7 cellular contexts compared by ENCODE assay signal in the genomic region with DNA sequence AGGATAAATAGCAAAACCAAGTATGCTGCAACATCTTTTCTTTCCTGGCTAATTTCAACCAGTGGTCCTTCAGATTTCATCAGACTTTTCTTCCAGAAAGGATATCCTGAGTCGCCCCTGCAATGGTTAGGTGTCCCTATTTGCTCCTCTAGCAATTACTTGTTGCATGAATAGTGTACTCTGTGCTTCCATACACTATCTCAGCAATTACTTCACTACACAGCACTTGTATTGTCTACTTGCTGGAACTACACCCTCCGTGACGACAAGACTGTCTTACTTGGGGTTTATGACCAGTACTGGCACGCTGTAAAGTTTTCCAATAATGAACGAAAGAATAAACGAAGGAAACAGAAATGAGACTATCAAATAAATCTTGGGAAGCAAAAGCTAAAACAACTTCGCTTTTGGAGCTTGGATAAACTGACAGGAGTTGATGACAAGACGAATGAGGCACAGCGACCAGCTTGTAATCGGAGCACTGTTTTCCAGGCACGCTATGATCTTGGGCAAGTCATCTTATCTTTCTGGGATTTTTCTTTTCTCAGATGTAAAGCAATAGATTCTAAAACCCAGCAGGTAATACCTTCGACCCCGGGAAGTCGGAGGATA. TPM values are rescaled to one million over a fixed set of nuclear protein-coding genes. Genes with fewer than 3 reads are reported as not detected.
DNase-seq lines count a peak whose midpoint lies in the region; ATAC-seq, FAIRE-seq and TF ChIP-seq lines count a peak whose summit lies in the region.
"Not testable (repeated sequence)": the region's sequence is repeated elsewhere in the genome, so short reads cannot be mapped to it uniquely, and the experiment has no call there.

No MANE protein-coding gene starts in this region.

- peak overlapping the region; percentile 88 for H4K91ac ChIP-seq in trophoblast cell (ENCODE audit: low read depth, low read length)

- H2BK120ac ChIP-seq in trophoblast cell (ENCODE audit: insufficient read depth, low read length, poor library complexity), result peak overlapping the region; percentile 59

- H3K4me1 ChIP-seq in OCI-LY7 (ENCODE audit: insufficient read depth, low read length, poor library complexity, severe bottlenecking), result peaks cover 13% of the 10 kb centered on the region
- H3K4me1 ChIP-seq in endocrine pancreas (ENCODE audit: control insufficient read depth, insufficient read depth, low read length); kidney (ENCODE audit: control insufficient read depth in 1 of 2, insufficient read depth in 1 of 2, low read depth in 1 of 2, low read length in 2 of 2); trophoblast cell (ENCODE audit: control insufficient read depth in 1 of 2, insufficient read depth in 2 of 2, low read length in 2 of 2): not testable (repeated sequence)

- peak overlapping the region; percentile 93 for H4K8ac ChIP-seq in trophoblast cell (ENCODE audit: low read depth, low read length)

- peak overlapping the region; percentile 81 for H3K4me2 ChIP-seq in OCI-LY7 (ENCODE audit: low read length)
- peak overlapping the region; percentile 89 for H3K4me2 ChIP-seq in trophoblast cell (ENCODE audit: low read length)

- intact Hi-C loops in OCI-LY7 (cut with micrococcal nuclease; ENCODE audit: unreplicated experiment), result loop anchor here (5.0 to 10.0 kb wide), 2 partner anchors 36 to 261 kb away; partner anchors contain the start of genes CKAP2, NEK3 and VPS36
- intact Hi-C loops in activated naive CD4-positive, alpha-beta T cell treated with anti-CD3 and anti-CD28 coated beads for 36 hours (cut with micrococcal nuclease), result loop anchor here (1.0 to 5.0 kb wide), 11 partner anchors 34 to 741 kb away; partner anchors contain the start of genes ALG11, DHRS12, INTS6 and NEK3
- intact Hi-C loops in kidney (cut with DNase I), result not testable (repeated sequence)

- H3K9me2 ChIP-seq in OCI-LY7 (ENCODE audit: insufficient read depth, low read length), result not testable (repeated sequence)

- not testable (repeated sequence) for H3K23ac ChIP-seq in trophoblast cell (ENCODE audit: low read length)

- H3K27ac ChIP-seq in OCI-LY7 (ENCODE audit: low read depth, low read length, poor library complexity, severe bottlenecking) (peak overlapping the region; percentile 71), kidney (ENCODE audit: low read depth in 2 of 2, low read length in 2 of 2) (peak overlapping the region in 1 of 2 donors; percentile 61)
- not testable (repeated sequence) for H3K27ac ChIP-seq in trophoblast cell (ENCODE audit: low read depth, low read length)

- POLR2A ChIA-PET in OCI-LY7 (lab: Charles Lee), result interaction anchor here (1.1 to 1.5 kb wide), 2 partner anchors 27 to 191 kb away, joined by 3 to 4 read pairs; no protein-coding TSS in a partner anchor

- peak overlapping the region; percentile 84 for H3K4ac ChIP-seq in trophoblast cell (ENCODE audit: low read depth, low read length)

- not testable (repeated sequence) for H3K9me3 Mint-ChIP-seq in activated naive CD4-positive, alpha-beta T cell treated with anti-CD3 and anti-CD28 coated beads for 36 hours

- H2BK5ac ChIP-seq in trophoblast cell (ENCODE audit: low read depth, low read length, poor library complexity), result not testable (repeated sequence)

- H3K4me1 Mint-ChIP-seq in activated naive CD4-positive, alpha-beta T cell treated with anti-CD3 and anti-CD28 coated beads for 36 hours (ENCODE audit: low read depth), result peaks cover 30% of the 10 kb centered on the region

- H3K9ac ChIP-seq in endocrine pancreas (ENCODE audit: control insufficient read depth, insufficient read depth, low read length), result peak overlapping the region; percentile 96
- H3K9ac ChIP-seq in kidney (ENCODE audit: low read length in 2 of 2), result peak overlapping the region; percentile 28 to 80
- peak overlapping the region; percentile 93 for H3K9ac ChIP-seq in trophoblast cell (ENCODE audit: low read length)

- H4K20me1 ChIP-seq in OCI-LY7 (ENCODE audit: insufficient read depth, low read length), result not testable (repeated sequence)

- H3K4me3 ChIP-seq in GM12875 (ENCODE audit: low read depth, low read length), result peak overlapping the region; percentile 74
- peak overlapping the region; percentile 94 for H3K4me3 ChIP-seq in OCI-LY7 (ENCODE audit: low read depth, low read length, poor library complexity, severe bottlenecking)
- H3K4me3 ChIP-seq in endocrine pancreas (ENCODE audit: control insufficient read depth, insufficient read depth, low read length), result peak overlapping the region; percentile 97
- peak overlapping the region; percentile 81 to 100 for H3K4me3 ChIP-seq in kidney (ENCODE audit: low read length in 2 of 2)
- peak overlapping the region; percentile 92 for H3K4me3 ChIP-seq in trophoblast cell (ENCODE audit: low read depth, low read length)

- ATAC-seq in HG03135 (IDR thresholded peaks at IDR 0.05; ENCODE audit: unreplicated experiment), result peak; percentile 2

- CTCF ChIA-PET in OCI-LY7 (lab: Charles Lee; ENCODE audit: unreplicated experiment), result interaction anchor here (0.6 kb wide), 1 partner anchor 378 kb away, joined by 5 read pairs; no protein-coding TSS in a partner anchor
- CTCF ChIA-PET in activated naive CD4-positive, alpha-beta T cell treated with anti-CD3 and anti-CD28 coated beads for 36 hours (lab: Charles Lee), result interaction anchor here (0.6 to 1.8 kb wide), 6 partner anchors 22 to 258 kb away, joined by 3 to 5 read pairs (median 4); partner anchors contain the start of gene NEK5

- H3K27me3 Mint-ChIP-seq in activated naive CD4-positive, alpha-beta T cell treated with anti-CD3 and anti-CD28 coated beads for 36 hours (ENCODE audit: low read depth), result not testable (repeated sequence)

- H4K12ac ChIP-seq in trophoblast cell (ENCODE audit: low read depth, low read length), result peak overlapping the region; percentile 54

- H3K4me3 Mint-ChIP-seq in activated naive CD4-positive, alpha-beta T cell treated with anti-CD3 and anti-CD28 coated beads for 36 hours, result peak overlapping the region; percentile 98

- peak overlapping the region; percentile 41 for H3K14ac ChIP-seq in trophoblast cell (ENCODE audit: low read length)

- H3K18ac ChIP-seq in trophoblast cell (ENCODE audit: low read length), result peak overlapping the region; percentile 60

- no CpG with 5 or more reads among the region's 14 CpGs for WGBS in trophoblast cell (ENCODE audit: extremely low coverage, insufficient coverage, insufficient read length)

- H3K36me3 ChIP-seq in OCI-LY7 (ENCODE audit: insufficient read depth, low read length), result peaks cover 13% of the 10 kb centered on the region
- H3K36me3 ChIP-seq in endocrine pancreas (ENCODE audit: control insufficient read depth, insufficient read depth, low read length); kidney (ENCODE audit: control insufficient read depth in 1 of 2, insufficient read depth in 2 of 2, low read length in 2 of 2); trophoblast cell (ENCODE audit: control insufficient read depth in 1 of 2, insufficient read depth in 2 of 2, low read length in 2 of 2): not testable (repeated sequence)

- H3K36me3 Mint-ChIP-seq in activated naive CD4-positive, alpha-beta T cell treated with anti-CD3 and anti-CD28 coated beads for 36 hours (ENCODE audit: low read depth), result not testable (repeated sequence)

- H3K27ac Mint-ChIP-seq in activated naive CD4-positive, alpha-beta T cell treated with anti-CD3 and anti-CD28 coated beads for 36 hours, result peak overlapping the region; percentile 97

- H3K27me3 ChIP-seq in endocrine pancreas (ENCODE audit: control insufficient read depth, insufficient read depth, low read length); trophoblast cell (ENCODE audit: insufficient read depth, low read length): not testable (repeated sequence)

- BruUV-seq in OCI-LY7 (replicated peaks; lab: Mats Ljungman, UMichigan), result TSS peak; percentile 77

- not testable (repeated sequence) for H3K9me3 ChIP-seq in OCI-LY7 (ENCODE audit: low read length); endocrine pancreas (ENCODE audit: control insufficient read depth, low read length); kidney (ENCODE audit: control insufficient read depth in 1 of 2, low read length in 2 of 2); trophoblast cell (ENCODE audit: insufficient read depth, low read depth, low read length)

- H3K79me1 ChIP-seq in trophoblast cell (ENCODE audit: low read length), result not testable (repeated sequence)

- peaks cover 34% of the 10 kb centered on the region; the same call in 1 of the 2 replicates for H3K79me2 ChIP-seq in OCI-LY7 (ENCODE audit: insufficient read depth, low read depth, low read length)
- not testable (repeated sequence) for H3K79me2 ChIP-seq in trophoblast cell (ENCODE audit: control insufficient read depth, insufficient read depth, low read length, poor library complexity)

- TF ChIP-seq CTCF in GM12875 (IDR thresholded peaks at IDR 0.05; ENCODE audit: borderline replicate concordance, insufficient read depth, low read depth, low read length); OCI-LY7 (conservative IDR thresholded peaks at IDR 0.05; ENCODE audit: low read length); kidney (IDR thresholded peaks at IDR 0.05; ENCODE audit: borderline replicate concordance, extremely low read depth, insufficient read depth): not testable (repeated sequence)

- DNase-seq in OCI-LY7 (ENCODE audit: low spot score), result peak; percentile 38
- peak; percentile 11 for DNase-seq in activated naive CD4-positive, alpha-beta T cell treated with anti-CD3 and anti-CD28 coated beads for 36 hours
- not testable (repeated sequence) for DNase-seq in kidney, trophoblast cell

- not testable (repeated sequence) for H2BK12ac ChIP-seq in trophoblast cell (ENCODE audit: low read length)

- H2AFZ ChIP-seq in OCI-LY7 (ENCODE audit: low read length) (peak overlapping the region; percentile 99), trophoblast cell (ENCODE audit: insufficient read depth, low read length, poor library complexity) (peak overlapping the region; percentile 41)

- FAIRE-seq in kidney (lab: Jason Lieb, UNC), result not testable (repeated sequence)

- not testable (repeated sequence) for H2AK5ac ChIP-seq in trophoblast cell (ENCODE audit: low read length)

RNA-seq across cellular contexts. Expression of gene NEK3, which starts 34.3 kb away (rescaled TPM):
- total RNA-seq in OCI-LY7 (2014; rRNA removed; shearing (Covaris generic)), result 18.2 and 28.4 TPM in 2 replicates
- total RNA-seq in OCI-LY7 (2022) (32.2 and 37.0 TPM in 2 replicates), kidney (21.1 TPM)
- total RNA-seq in activated naive CD4-positive, alpha-beta T cell treated with anti-CD3 and anti-CD28 coated beads for 36 hours, result 1 to 10 TPM; 4.0 to 4.3 TPM
- 17.4 TPM for polyA plus RNA-seq in kidney (ENCODE audit: insufficient read depth, low read depth, low replicate concordance)
- 15.5 and 17.9 TPM in 2 replicates for polyA plus RNA-seq in trophoblast cell (2013)
